ENCODE assay signal across 8 cellular contexts in the genomic region with DNA sequence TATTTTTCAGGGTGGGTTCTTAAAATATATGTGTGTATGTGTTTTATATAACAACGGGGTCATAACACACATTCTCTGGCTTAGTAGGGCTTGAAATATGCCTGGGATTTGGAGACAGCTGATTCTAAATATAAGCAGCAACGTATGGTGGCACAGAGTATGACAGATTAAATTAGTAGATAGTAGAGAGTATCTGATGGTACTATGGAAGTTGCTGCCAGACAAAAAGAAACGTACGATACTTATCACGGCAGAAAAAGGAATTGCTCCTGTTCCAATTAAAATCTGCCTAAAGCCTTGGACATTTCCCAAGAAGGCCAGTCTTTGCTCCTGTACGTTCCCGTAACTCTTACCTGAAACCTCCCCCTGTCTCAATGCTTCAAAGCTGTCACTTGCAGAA.
"Had no signal": no experiment of that assay in that cellular context is flagged by ENCODE, and none has a peak within 500 bp of the region (broad histone marks: within the 10 kb centered on the region; RNA-seq: fewer than 3 reads in every experiment).

No MANE protein-coding gene starts in this region.

- H3K4me3 Mint-ChIP-seq: HFFc6, IgD-negative memory B cell had no signal

- H3K27ac Mint-ChIP-seq: HFFc6, IgD-negative memory B cell had no signal

- H3K4me3 ChIP-seq: HAP-1 had no signal

- H3K4me1 ChIP-seq: HAP-1 had no signal

- H3K27ac ChIP-seq: HL-60 had no signal

- H3K27me3 Mint-ChIP-seq: IgD-negative memory B cell had no signal

- DNase-seq: GOT3, HFFc6, KBM-7 had no signal

- ATAC-seq: HCT116, HepG2 had no signal

- H3K9me3 ChIP-seq: HAP-1 had no signal

- H3K36me3 Mint-ChIP-seq: IgD-negative memory B cell had no signal

- H3K36me3 ChIP-seq: HAP-1 had no signal
